ENCODE assay signal across 29 cellular contexts in the genomic region with DNA sequence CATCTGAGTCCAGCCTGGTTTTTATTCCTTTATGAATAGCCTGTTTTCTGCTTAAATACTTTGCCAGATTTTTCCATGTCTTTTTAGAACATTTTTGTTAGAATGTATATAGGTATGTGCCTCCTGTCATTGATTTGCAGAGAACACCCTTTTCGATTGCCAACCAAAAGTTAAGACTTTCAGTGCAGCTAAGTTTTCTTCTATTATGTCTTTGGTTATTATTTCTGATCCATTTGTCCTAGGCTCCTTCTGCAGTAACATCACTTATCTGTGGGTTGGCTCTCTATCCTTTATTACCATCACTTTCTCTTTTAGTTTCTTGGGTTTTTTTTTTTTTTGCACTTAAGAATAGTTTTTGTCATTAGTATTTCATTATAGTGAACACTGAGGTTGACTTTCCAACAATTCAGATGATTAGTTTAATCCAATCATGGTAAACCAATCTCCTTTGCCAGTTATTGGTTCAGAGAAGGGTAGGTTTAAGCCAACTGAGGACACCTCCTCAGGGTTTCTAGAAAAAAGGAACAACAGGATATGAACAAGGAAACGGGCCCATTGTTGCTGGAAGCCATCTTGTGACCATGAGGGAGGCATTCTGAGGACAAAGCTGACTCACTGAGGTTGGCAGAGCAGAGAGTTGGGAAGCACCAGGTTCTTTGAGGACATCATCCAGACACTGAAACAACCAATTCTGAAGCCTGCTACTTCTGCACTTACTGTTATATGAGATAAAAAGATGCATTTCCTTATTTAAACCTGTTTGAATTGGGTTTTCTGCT. TPM values are rescaled to one million over a fixed set of nuclear protein-coding genes. Genes with fewer than 3 reads are reported as not detected.
"Had no signal": no experiment of that assay in that cellular context is flagged by ENCODE, and none has a peak within 500 bp of the region (broad histone marks: within the 10 kb centered on the region; RNA-seq: fewer than 3 reads in every experiment).

No MANE protein-coding gene starts in this region.

- H3K36me3 ChIP-seq: adrenal gland, ascending aorta, brain microvascular endothelial cell, left ventricle myocardium inferior, prostate gland, right atrium auricular region, spleen, uterus had no signal

- H3K27ac ChIP-seq: adrenal gland, ascending aorta, brain microvascular endothelial cell, dorsolateral prefrontal cortex, epithelial cell of prostate, left ventricle myocardium inferior, prostate gland, right atrium auricular region, spleen, testis, uterus had no signal

- H3K4me1 ChIP-seq: adrenal gland, ascending aorta, left ventricle myocardium inferior, prostate gland, right atrium auricular region, spleen, testis, uterus had no signal

- H3K4me3 ChIP-seq: adrenal gland, ascending aorta, dorsolateral prefrontal cortex, left ventricle myocardium inferior, prostate gland, right atrium auricular region, spleen, testis, uterus had no signal

- H3K27me3 ChIP-seq: ascending aorta, brain microvascular endothelial cell, right atrium auricular region, testis, uterus had no signal

- DNase-seq: activated CD4-positive, alpha-beta T cell treated with anti-CD3 and anti-CD28 coated beads, Interleukin-2, amount 50 U/mL, for 4 hours; activated CD8-positive, alpha-beta memory T cell treated with anti-CD3 and anti-CD28 coated beads for 24 hours; activated CD8-positive, alpha-beta memory T cell treated with anti-CD3 and anti-CD28 coated beads, Interleukin-2, amount 50 U/mL, for 4 hours; activated naive CD4-positive, alpha-beta T cell; activated T-cell treated with anti-CD3 and anti-CD28 coated beads, Interleukin-2, amount 50 U/mL, for 24 hours; adrenal gland; brain microvascular endothelial cell; central memory CD4-positive, alpha-beta T cell; dorsolateral prefrontal cortex; foreskin melanocyte; hippocampal formation; kidney glomerular epithelial cell; left ventricle myocardium inferior; mammary epithelial cell; natural killer cell; spleen; stimulated activated CD4-positive, alpha-beta T cell treated with anti-CD3 and anti-CD28 coated beads, Interleukin-4, amount 100 ng/mL, for 1 hour; stimulated activated naive CD4-positive, alpha-beta T cell; testis; trophoblast cell; uterus had no signal

- H3K9me3 ChIP-seq: adrenal gland, ascending aorta, prostate gland, testis, uterus had no signal

RNA-seq across cellular contexts. Expression of a gene that starts 37.9 kb away (rescaled TPM):
- total RNA-seq: activated T-helper 17 cell treated with anti-CD3 and anti-CD28 coated beads, Interleukin-2, amount 50 U/mL, for 72 hours; adrenal gland; ascending aorta; left ventricle myocardium inferior; natural killer cell; right atrium auricular region; T-helper 2 cell treated with Interferon-gamma antibody and Interleukin-4, amounts not matched to agents 100 ng/mL and 5 ng/mL, for 36 hours; uterus had no signal
- polyA plus RNA-seq: adrenal gland, mammary epithelial cell, spleen had no signal

RNA-seq across cellular contexts. Expression of a gene that starts 58.1 kb away (rescaled TPM):
- total RNA-seq: activated T-helper 17 cell treated with anti-CD3 and anti-CD28 coated beads, Interleukin-2, amount 50 U/mL, for 72 hours; adrenal gland; ascending aorta; mammary epithelial cell; mesothelial cell of epicardium; natural killer cell; osteocyte; prostate gland; spleen; T-helper 2 cell treated with Interferon-gamma antibody and Interleukin-4, amounts not matched to agents 100 ng/mL and 5 ng/mL, for 36 hours; uterus had no signal
- polyA plus RNA-seq: adrenal gland, mammary epithelial cell, spleen had no signal
